In the genomic region with DNA sequence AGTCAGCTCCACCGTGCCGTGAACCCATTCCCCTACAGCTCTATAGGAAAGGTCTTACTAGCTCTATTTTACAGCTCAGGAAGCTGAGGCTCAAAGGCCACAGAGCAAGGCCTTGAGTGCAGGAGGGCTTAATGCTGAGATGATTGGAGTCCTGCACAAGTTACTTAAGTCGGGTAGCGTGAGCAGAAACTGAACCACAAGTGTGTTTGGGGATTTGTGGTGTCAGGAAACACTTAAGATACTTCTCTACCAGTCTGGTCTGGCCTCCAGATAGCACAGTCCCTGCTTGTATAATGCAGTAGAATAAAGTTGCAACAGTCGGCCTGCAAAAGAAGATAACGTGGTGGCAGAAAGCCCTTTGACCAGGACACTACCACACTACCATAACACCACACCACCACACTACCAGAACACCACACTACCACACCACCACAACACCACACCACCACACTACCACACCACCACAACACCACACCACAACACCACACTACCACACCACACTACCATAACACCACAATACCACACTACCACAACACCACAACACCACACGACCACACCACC, we compare ENCODE assay signal across 8 cellular contexts.
DNase-seq lines count a peak whose midpoint lies in the region; ATAC-seq and TF ChIP-seq lines count a peak whose summit lies in the region.

No MANE protein-coding gene starts in this region.

- H3K36me3 ChIP-seq in SJSA1 (no peaks in the 10 kb centered on the region), transverse colon (no peaks in the 10 kb centered on the region), BE2C (no peaks in the 10 kb centered on the region)

- in situ Hi-C loops in ACHN (cut with HindIII; ENCODE audit: low pct_ligation_motif_present, low pct_unique_long_range_greater_than_20kb, low sequenced_read_pairs) (no loop called here), transverse colon (cut with MboI; ENCODE audit: low pct_ligation_motif_present in 1 of 4, low pct_unique_long_range_greater_than_20kb in 1 of 4, low sequenced_read_pairs in 3 of 4) (no loop called here)

- H3K27ac ChIP-seq in SJSA1 (no peak overlapping the region), transverse colon (no peak overlapping the region)

- intact Hi-C loops in transverse colon (cut with DNase I; ENCODE audit: low total_unique reads) = no loop called here

- DNase-seq in ACHN = peak; percentile 21
- DNase-seq in GM04503 (ENCODE audit: low read depth) = peak; percentile 54
- DNase-seq in SJSA1 (ENCODE audit: low read depth in 1 of 2, low spot score in 2 of 2) = peak; percentile 46 to 53
- peak; percentile 52 for DNase-seq in fibroblast of pulmonary artery (ENCODE audit: low read depth)
- DNase-seq in transverse colon = no peak
- DNase-seq in omental fat pad (ENCODE audit: low spot score) = no peak
- no peak for DNase-seq in NK-92 (lab: John Stamatoyannopoulos, UW; ENCODE audit: unreplicated experiment)
- no peak for DNase-seq in BE2C

- H3K27me3 ChIP-seq in SJSA1 (replicated peaks) (no peaks in the 10 kb centered on the region), transverse colon (no peaks in the 10 kb centered on the region), BE2C (no peaks in the 10 kb centered on the region)

- TF ChIP-seq POLR2A in transverse colon (IDR thresholded peaks at IDR 0.05) = no peak

- H3K4me1 ChIP-seq in SJSA1 (replicated peaks) = peaks cover 49% of the 10 kb centered on the region
- H3K4me1 ChIP-seq in transverse colon = peaks cover 15 to 25% (median 15%) of the 10 kb centered on the region in 4 donors
- no peaks in the 10 kb centered on the region for H3K4me1 ChIP-seq in BE2C

- H3K4me3 ChIP-seq in SJSA1 (no peak overlapping the region), fibroblast of pulmonary artery (replicated peaks; ENCODE audit: low read depth, low read length) (no peak overlapping the region), transverse colon (no peak overlapping the region), BE2C (ENCODE audit: low read depth, low read length) (no peak overlapping the region)

- ATAC-seq in omental fat pad (ENCODE audit: low FRiP score) = no peak

- no peaks in the 10 kb centered on the region for H3K9me3 ChIP-seq in SJSA1 (replicated peaks)
- H3K9me3 ChIP-seq in transverse colon = no peaks in the 10 kb centered on the region
- no peaks in the 10 kb centered on the region for H3K9me3 ChIP-seq in BE2C

- TF ChIP-seq CTCF in fibroblast of pulmonary artery (IDR thresholded peaks at IDR 0.05; ENCODE audit: low read length, missing control alignments) (no peak), transverse colon (IDR thresholded peaks at IDR 0.05) (no peak), omental fat pad (IDR thresholded peaks at IDR 0.05) (no peak), BE2C (IDR thresholded peaks at IDR 0.05; ENCODE audit: low read depth, low read length) (no peak)

- TF ChIP-seq EP300 in transverse colon (IDR thresholded peaks at IDR 0.05; ENCODE audit: low read depth) = no peak

- 57 to 80% methylated on average over 2 to 7 of the region's 7 CpGs for WGBS in transverse colon (ENCODE audit: low coverage in 1 of 2), 2 donors

Comparison
In these comparisons a context has a peak if more than half of its experiments do, and no peak if none do; other contexts are left out.
1. DNase-seq: peak in ACHN (single experiment), GM04503 (single experiment), SJSA1 (2 of 2) and fibroblast of pulmonary artery (single experiment); none in transverse colon (single experiment), omental fat pad (single experiment), NK-92 (single experiment) and BE2C (single experiment).